13 cellular contexts compared by ENCODE assay signal in genomic region chr19:17489392-17490030, GRCh38. TPM values are rescaled to one million over a fixed set of nuclear protein-coding genes. Genes with fewer than 3 reads are reported as not detected.
DNase-seq lines count a peak whose midpoint lies in the region; ATAC-seq and TF ChIP-seq lines count a peak whose summit lies in the region.
"Had no signal": no experiment of that assay in that cellular context is flagged by ENCODE, and none has a peak within 500 bp of the region (broad histone marks: within the 10 kb centered on the region; RNA-seq: fewer than 3 reads in every experiment).

No MANE protein-coding gene starts in this region.

- CTCF ChIA-PET in activated CD8-positive, alpha-beta T cell treated with anti-CD3 and anti-CD28 coated beads for 36 hours (lab: Charles Lee), result interaction anchor here (1.0 to 2.5 kb wide), 3 partner anchors 8 to 103 kb away, joined by 3 to 14 read pairs (median 3); no protein-coding TSS in a partner anchor

- H3K4me3 ChIP-seq in iPS-20b (ENCODE audit: low read length) (peak overlapping the region; percentile 47; the same call in 1 of the 2 replicates), stomach (no peak overlapping the region), lower leg skin (ENCODE audit: low read depth, poor library complexity, severe bottlenecking) (no peak overlapping the region)

- 69 to 87% (median 75%) methylated on average over 8 to 9 of the region's 9 CpGs for WGBS in stomach, 5 donors
- 81 to 82% methylated on average over 9 of the region's 9 CpGs for WGBS in lower leg skin, 2 donors

- H3K27ac ChIP-seq in iPS-20b (ENCODE audit: low read length), result no peak overlapping the region
- peak overlapping the region in 4 of 5 donors; percentile 15 to 72 (median 52) for H3K27ac ChIP-seq in stomach
- H3K27ac ChIP-seq: KMS-11 had no signal

- H3K27me3 Mint-ChIP-seq in activated CD8-positive, alpha-beta T cell treated with anti-CD3 and anti-CD28 coated beads for 36 hours, result no peaks in the 10 kb centered on the region

- no peak for TF ChIP-seq POLR2A in stomach (IDR thresholded peaks at IDR 0.05)
- TF ChIP-seq POLR2A in lower leg skin (IDR thresholded peaks at IDR 0.05), result no peak

- no peaks in the 10 kb centered on the region for H3K27me3 ChIP-seq in iPS-20b (ENCODE audit: insufficient read depth, low read length)
- no peaks in the 10 kb centered on the region for H3K27me3 ChIP-seq in stomach

- intact Hi-C loops in activated CD8-positive, alpha-beta T cell treated with anti-CD3 and anti-CD28 coated beads for 36 hours (cut with micrococcal nuclease), result no loop called here
- intact Hi-C loops in stomach (cut with DNase I; ENCODE audit: low total_unique reads) (no loop called here), lower leg skin (cut with DNase I; ENCODE audit: low total_unique reads) (no loop called here), posterior cingulate gyrus (cut with DNase I) (no loop called here)

- peak overlapping the region; percentile 42; the same call in 1 of the 2 replicates for H3K9ac ChIP-seq in iPS-20b (ENCODE audit: low read depth, low read length)
- H3K9ac ChIP-seq: KMS-11 had no signal

- ATAC-seq in activated naive CD4-positive, alpha-beta T cell treated with anti-CD3 and anti-CD28 coated beads, Interleukin-2, amount 50 U/mL, for 72 hours, result no peak
- no peak for ATAC-seq in activated CD8-positive, alpha-beta T cell treated with anti-CD3 and anti-CD28 coated beads for 36 hours

- H3K4me1 ChIP-seq in iPS-20b (ENCODE audit: insufficient read depth, low read length), result peaks cover 12% of the 10 kb centered on the region; the same call in 1 of the 2 replicates
- peaks cover 9 to 30% (median 25%) of the 10 kb centered on the region in 4 donors for H3K4me1 ChIP-seq in stomach

- POLR2A ChIA-PET in activated CD8-positive, alpha-beta T cell treated with anti-CD3 and anti-CD28 coated beads for 36 hours (lab: Charles Lee), result interaction anchor here (1.1 to 2.1 kb wide), 2 partner anchors 12 to 83 kb away, joined by 3 to 7 read pairs; no protein-coding TSS in a partner anchor

- DNase-seq in activated naive CD4-positive, alpha-beta T cell treated with anti-CD3 and anti-CD28 coated beads, Interleukin-2, amount 50 U/mL, for 72 hours (ENCODE audit: low spot score in 2 of 2), result no peak
- DNase-seq in activated naive CD4-positive, alpha-beta T cell treated with Interleukin-2 at 50 U/mL for 16 hours, result no peak
- no peak for DNase-seq in activated CD8-positive, alpha-beta T cell treated with anti-CD3 and anti-CD28 coated beads for 36 hours
- DNase-seq in stomach, result no peak
- no peak for DNase-seq in lower leg skin (ENCODE audit: low spot score in 2 of 2)
- no peak for DNase-seq in posterior cingulate gyrus
- no peak for DNase-seq in NCI-H2227 treated with DMSO at 0.1 percent for 48 hours (lab: John Stamatoyannopoulos, UW)
- DNase-seq: foreskin melanocyte, NCI-H187 treated with DMSO at 0.1 percent for 48 hours, occipital lobe had no signal

- H3K9me3 ChIP-seq in iPS-20b (ENCODE audit: insufficient read depth, low read depth, low read length) (no peaks in the 10 kb centered on the region), stomach (no peaks in the 10 kb centered on the region)

- peaks cover 0 to 6% of the 10 kb centered on the region in 2 donors for H3K36me3 Mint-ChIP-seq in activated naive CD4-positive, alpha-beta T cell treated with anti-CD3 and anti-CD28 coated beads, Interleukin-2, amount 50 U/mL, for 72 hours
- H3K36me3 Mint-ChIP-seq in activated CD8-positive, alpha-beta T cell treated with anti-CD3 and anti-CD28 coated beads for 36 hours (ENCODE audit: low read depth), result no peaks in the 10 kb centered on the region

- no peak for TF ChIP-seq CTCF in activated CD8-positive, alpha-beta T cell treated with anti-CD3 and anti-CD28 coated beads for 36 hours (IDR thresholded peaks at IDR 0.05)
- TF ChIP-seq CTCF in stomach (IDR thresholded peaks at IDR 0.05), result peak in 1 of 7 experiments; percentile 23
- TF ChIP-seq CTCF in lower leg skin (IDR thresholded peaks at IDR 0.05), result no peak

- H3K27ac Mint-ChIP-seq in activated naive CD4-positive, alpha-beta T cell treated with anti-CD3 and anti-CD28 coated beads, Interleukin-2, amount 50 U/mL, for 72 hours, result peak overlapping the region; percentile 19 to 44
- peak overlapping the region; percentile 17 for H3K27ac Mint-ChIP-seq in activated CD8-positive, alpha-beta T cell treated with anti-CD3 and anti-CD28 coated beads for 36 hours

- no peak overlapping the region for H3K4me3 Mint-ChIP-seq in activated CD8-positive, alpha-beta T cell treated with anti-CD3 and anti-CD28 coated beads for 36 hours

- no peaks in the 10 kb centered on the region for H3K9me3 Mint-ChIP-seq in activated naive CD4-positive, alpha-beta T cell treated with anti-CD3 and anti-CD28 coated beads, Interleukin-2, amount 50 U/mL, for 72 hours
- no peaks in the 10 kb centered on the region for H3K9me3 Mint-ChIP-seq in activated CD8-positive, alpha-beta T cell treated with anti-CD3 and anti-CD28 coated beads for 36 hours

- H3K36me3 ChIP-seq in iPS-20b (ENCODE audit: insufficient read depth, low read depth, low read length) (no peaks in the 10 kb centered on the region), stomach (peaks cover 0 to 28% (median 23%) of the 10 kb centered on the region in 4 donors)

- peaks cover 35% of the 10 kb centered on the region for H3K4me1 Mint-ChIP-seq in activated CD8-positive, alpha-beta T cell treated with anti-CD3 and anti-CD28 coated beads for 36 hours (ENCODE audit: low read depth)

- no peak for TF ChIP-seq EP300 in stomach (IDR thresholded peaks at IDR 0.05)

RNA-seq across cellular contexts. Expression of gene SLC27A1, which starts 19.2 kb away (rescaled TPM):
- total RNA-seq in activated naive CD4-positive, alpha-beta T cell treated with anti-CD3 and anti-CD28 coated beads, Interleukin-2, amount 50 U/mL, for 72 hours, result 1 to 10 TPM; 5.8 to 6.3 TPM
- 1 to 10 TPM; 3.5 to 3.6 TPM for total RNA-seq in activated CD8-positive, alpha-beta T cell treated with anti-CD3 and anti-CD28 coated beads for 36 hours
- total RNA-seq in stomach (100 to 1,000 TPM in 1 of 5 donors, 10 to 100 TPM in 3, 1 to 10 TPM in 1; 5.5 to 116 (median 43.8) TPM), lower leg skin (10 to 100 TPM; 30.6 to 58.2 (median 43.6) TPM)
- 10 to 100 TPM in 1 of 3 donors, 1 to 10 TPM in 2; 4.0 to 12.7 (median 9.0) TPM for polyA plus RNA-seq in stomach

RNA-seq across cellular contexts. Expression of gene PGLS, which starts 21.9 kb away (rescaled TPM):
- total RNA-seq in activated naive CD4-positive, alpha-beta T cell treated with anti-CD3 and anti-CD28 coated beads, Interleukin-2, amount 50 U/mL, for 72 hours, result 10 to 100 TPM; 50.3 to 70.6 TPM
- 10 to 100 TPM; 58.0 to 58.9 TPM for total RNA-seq in activated CD8-positive, alpha-beta T cell treated with anti-CD3 and anti-CD28 coated beads for 36 hours
- total RNA-seq in stomach (100 to 1,000 TPM in 1 of 5 donors, 10 to 100 TPM in 3, 1 to 10 TPM in 1; 2.9 to 258 (median 32.9) TPM), lower leg skin (100 to 1,000 TPM; 107 to 130 (median 117) TPM)
- 100 to 1,000 TPM in 2 of 3 donors, 10 to 100 TPM in 1; 85.0 to 120 (median 114) TPM for polyA plus RNA-seq in stomach

RNA-seq across cellular contexts. Expression of gene NXNL1, which starts 28.8 kb away (rescaled TPM):
- not detected for total RNA-seq in activated naive CD4-positive, alpha-beta T cell treated with anti-CD3 and anti-CD28 coated beads, Interleukin-2, amount 50 U/mL, for 72 hours
- not detected for total RNA-seq in activated CD8-positive, alpha-beta T cell treated with anti-CD3 and anti-CD28 coated beads for 36 hours
- total RNA-seq in stomach, result under 1 TPM in 1 of 5 donors, not detected in 4; 0.92 TPM
- polyA plus RNA-seq in stomach, result not detected
- not detected for total RNA-seq in lower leg skin
- total RNA-seq: left lobe of liver, occipital lobe had no signal

RNA-seq across cellular contexts. Expression of gene TMEM221, which starts 41.0 kb away (rescaled TPM):
- not detected for total RNA-seq in activated naive CD4-positive, alpha-beta T cell treated with anti-CD3 and anti-CD28 coated beads, Interleukin-2, amount 50 U/mL, for 72 hours
- not detected for total RNA-seq in activated CD8-positive, alpha-beta T cell treated with anti-CD3 and anti-CD28 coated beads for 36 hours
- total RNA-seq in stomach (not detected), lower leg skin (1 to 10 TPM in 1 of 4 donors, under 1 TPM in 2, not detected in 1; 0.42 to 1.3 (median 0.61) TPM)
- polyA plus RNA-seq in stomach, result under 1 TPM in 1 of 3 donors, not detected in 2; 0.20 TPM
